ENCODE assay signal across 16 cellular contexts in genomic region chr3:190182418-190183043, GRCh38.
DNase-seq lines count a peak whose midpoint lies in the region; ATAC-seq and TF ChIP-seq lines count a peak whose summit lies in the region.
"Had no signal": no experiment of that assay in that cellular context is flagged by ENCODE, and none has a peak within 500 bp of the region (broad histone marks: within the 10 kb centered on the region; RNA-seq: fewer than 3 reads in every experiment).

No MANE protein-coding gene starts in this region.

- H3K27me3 ChIP-seq in GM23248 (replicated peaks; ENCODE audit: insufficient read depth) (no peaks in the 10 kb centered on the region), fibroblast of lung (ENCODE audit: control insufficient read depth, insufficient read depth, low read length) (no peaks in the 10 kb centered on the region)
- H3K27me3 ChIP-seq: BLaER1, spleen had no signal

- H3K9me3 ChIP-seq in GM23248 (ENCODE audit: low read depth) (no peaks in the 10 kb centered on the region), fibroblast of lung (ENCODE audit: control insufficient read depth, insufficient read depth, low read depth, low read length) (no peaks in the 10 kb centered on the region)
- H3K9me3 ChIP-seq: BLaER1, spleen had no signal

- no peaks in the 10 kb centered on the region for H3K9me2 ChIP-seq in GM23248 (ENCODE audit: insufficient read depth)

- in situ Hi-C loops in GM23248 (cut with MboI): no loop called here

- H3K36me3 ChIP-seq in GM23248 (ENCODE audit: low read depth): no peaks in the 10 kb centered on the region
- no peaks in the 10 kb centered on the region for H3K36me3 ChIP-seq in fibroblast of lung (ENCODE audit: control insufficient read depth, insufficient read depth, low read length)
- H3K36me3 ChIP-seq: BLaER1, spleen had no signal

- H3F3A ChIP-seq in GM23248 (ENCODE audit: insufficient read depth): peaks cover 37% of the 10 kb centered on the region

- H3K4me1 ChIP-seq in GM23248 (ENCODE audit: insufficient read depth) (peaks cover 51% of the 10 kb centered on the region), fibroblast of lung (ENCODE audit: control insufficient read depth, extremely low read depth, insufficient read depth, low read length) (peaks cover 17% of the 10 kb centered on the region)
- H3K4me1 ChIP-seq: BLaER1, spleen had no signal

- H3K79me2 ChIP-seq in GM23248 (ENCODE audit: insufficient read depth): no peaks in the 10 kb centered on the region
- H3K79me2 ChIP-seq in fibroblast of lung (ENCODE audit: control insufficient read depth, insufficient read depth, low read length): no peaks in the 10 kb centered on the region

- peaks cover 8% of the 10 kb centered on the region for H3K4me1 Mint-ChIP-seq in progenitor cell of endocrine pancreas (ENCODE audit: low read depth)
- no peaks in the 10 kb centered on the region for H3K4me1 Mint-ChIP-seq in activated naive CD4-positive, alpha-beta T cell treated with anti-CD3 and anti-CD28 coated beads, Interleukin-2, amount 10 ng/mL, durations not matched to agents 7 days and 5 days
- H3K4me1 Mint-ChIP-seq: stimulated activated naive CD8-positive, alpha-beta T cell treated with anti-CD3 and anti-CD28 coated beads, Interleukin-15, amount 100 ng/mL, for 72 hours had no signal

- WGBS in GM23248 (ENCODE audit: low coverage in 1 of 2, low lambda C conversion rate in 2 of 2, missing lambda C conversion rate in 2 of 2), 2 experiments: 71 to 74% methylated on average over 12 of the region's 12 CpGs

- no peak overlapping the region for H3K4me3 Mint-ChIP-seq in progenitor cell of endocrine pancreas (ENCODE audit: low read depth)
- no peak overlapping the region for H3K4me3 Mint-ChIP-seq in activated naive CD4-positive, alpha-beta T cell treated with anti-CD3 and anti-CD28 coated beads, Interleukin-2, amount 10 ng/mL, durations not matched to agents 7 days and 5 days
- H3K4me3 Mint-ChIP-seq: activated CD8-positive, alpha-beta T cell treated with anti-CD3 and anti-CD28 coated beads for 36 hours; stimulated activated naive CD8-positive, alpha-beta T cell treated with anti-CD3 and anti-CD28 coated beads, Interleukin-15, amount 100 ng/mL, for 72 hours had no signal

- H3K27ac Mint-ChIP-seq in progenitor cell of endocrine pancreas: peak overlapping the region; percentile 53
- no peak overlapping the region for H3K27ac Mint-ChIP-seq in activated naive CD4-positive, alpha-beta T cell treated with anti-CD3 and anti-CD28 coated beads, Interleukin-2, amount 10 ng/mL, durations not matched to agents 7 days and 5 days
- H3K27ac Mint-ChIP-seq: activated CD8-positive, alpha-beta T cell treated with anti-CD3 and anti-CD28 coated beads for 36 hours; activated T-helper 2 cell treated with anti-CD3 and anti-CD28 coated beads, Interferon-gamma antibody, Interleukin-2, Interleukin-4, amounts not matched to agents 10 μg/mL and 5 μg/mL and 100 μg/mL, durations not matched to agents 14 hours and 24 hours and 36 hours; stimulated activated naive CD8-positive, alpha-beta T cell treated with anti-CD3 and anti-CD28 coated beads, Interleukin-15, amount 100 ng/mL, for 72 hours had no signal

- peak; percentile 23 for DNase-seq in GM23248
- DNase-seq in fibroblast of lung (ENCODE audit: low read depth in 2 of 2): peak; percentile 56 to 71
- DNase-seq in progenitor cell of endocrine pancreas (ENCODE audit: low spot score, unreplicated experiment): no peak
- no peak for DNase-seq in activated gamma-delta T cell (lab: John Stamatoyannopoulos, UW)
- no peak for DNase-seq in NCI-H446 treated with DMSO at 0.1 percent for 48 hours (lab: John Stamatoyannopoulos, UW)
- DNase-seq in activated naive CD4-positive, alpha-beta T cell treated with anti-CD3 and anti-CD28 coated beads, Interleukin-2, amount 10 ng/mL, durations not matched to agents 7 days and 5 days: no peak
- DNase-seq: activated CD8-positive, alpha-beta T cell treated with anti-CD3 and anti-CD28 coated beads for 36 hours; effector CD4-positive, alpha-beta T cell; NCI-H1436; occipital lobe; spleen; stimulated activated naive CD8-positive, alpha-beta T cell treated with anti-CD3 and anti-CD28 coated beads, Interleukin-15, amount 100 ng/mL, for 72 hours had no signal

- no peak for TF ChIP-seq CTCF in WI38 (IDR thresholded peaks at IDR 0.05; ENCODE audit: low read depth, low read length)
- TF ChIP-seq CTCF in fibroblast of lung (conservative IDR thresholded peaks at IDR 0.05 in 1 of 2, IDR thresholded peaks at IDR 0.05 in 1 of 2; ENCODE audit: low read depth in 1 of 2, low read length in 2 of 2): no peak
- TF ChIP-seq CTCF in progenitor cell of endocrine pancreas (IDR thresholded peaks at IDR 0.05; ENCODE audit: unreplicated experiment): no peak

- no peak for ATAC-seq in GM21447 (IDR thresholded peaks at IDR 0.05; ENCODE audit: unreplicated experiment)
- ATAC-seq: activated CD8-positive, alpha-beta T cell treated with anti-CD3 and anti-CD28 coated beads for 36 hours; stimulated activated naive CD8-positive, alpha-beta T cell treated with anti-CD3 and anti-CD28 coated beads, Interleukin-15, amount 100 ng/mL, for 72 hours had no signal

- H3K27ac ChIP-seq in GM23248 (peak overlapping the region; percentile 59), fibroblast of lung (ENCODE audit: insufficient read depth, low read length) (peak overlapping the region; percentile 72)
- H3K27ac ChIP-seq: BLaER1, spleen had no signal

- H3K4me3 ChIP-seq in GM23248: no peak overlapping the region
- H3K4me3 ChIP-seq in WI38 (ENCODE audit: low read depth, low read length): peak overlapping the region; percentile 35
- H3K4me3 ChIP-seq in fibroblast of lung (replicated peaks in 1 of 4; ENCODE audit: control extremely low read depth in 1 of 4, insufficient read depth in 1 of 4, low read depth in 3 of 4, low read length in 4 of 4): no peak overlapping the region
- H3K4me3 ChIP-seq: BLaER1, spleen had no signal

- H3K9me3 Mint-ChIP-seq in progenitor cell of endocrine pancreas (ENCODE audit: low read depth): no peaks in the 10 kb centered on the region
- H3K9me3 Mint-ChIP-seq in activated naive CD4-positive, alpha-beta T cell treated with anti-CD3 and anti-CD28 coated beads, Interleukin-2, amount 10 ng/mL, durations not matched to agents 7 days and 5 days: no peaks in the 10 kb centered on the region
- H3K9me3 Mint-ChIP-seq: activated CD8-positive, alpha-beta T cell treated with anti-CD3 and anti-CD28 coated beads for 36 hours; activated T-helper 2 cell treated with anti-CD3 and anti-CD28 coated beads, Interferon-gamma antibody, Interleukin-2, Interleukin-4, amounts not matched to agents 10 μg/mL and 5 μg/mL and 100 μg/mL, durations not matched to agents 14 hours and 24 hours and 36 hours; stimulated activated naive CD8-positive, alpha-beta T cell treated with anti-CD3 and anti-CD28 coated beads, Interleukin-15, amount 100 ng/mL, for 72 hours had no signal

- H3K4me2 ChIP-seq in GM23248 (ENCODE audit: unreplicated experiment): no peak overlapping the region
- H3K4me2 ChIP-seq in fibroblast of lung (ENCODE audit: extremely low read depth, insufficient read depth, low read length): no peak overlapping the region
- H3K4me2 ChIP-seq: BLaER1 had no signal

- H3K9ac ChIP-seq in GM23248 (peak overlapping the region; percentile 17; the same call in 1 of the 2 replicates), fibroblast of lung (ENCODE audit: insufficient read depth, low read length) (no peak overlapping the region)
- H3K9ac ChIP-seq: BLaER1 had no signal

- peaks cover 7% of the 10 kb centered on the region for H3K27me3 Mint-ChIP-seq in progenitor cell of endocrine pancreas
- H3K27me3 Mint-ChIP-seq in activated naive CD4-positive, alpha-beta T cell treated with anti-CD3 and anti-CD28 coated beads, Interleukin-2, amount 10 ng/mL, durations not matched to agents 7 days and 5 days: no peaks in the 10 kb centered on the region

- H3K36me3 Mint-ChIP-seq in progenitor cell of endocrine pancreas (ENCODE audit: insufficient read depth): no peaks in the 10 kb centered on the region
- no peaks in the 10 kb centered on the region for H3K36me3 Mint-ChIP-seq in activated naive CD4-positive, alpha-beta T cell treated with anti-CD3 and anti-CD28 coated beads, Interleukin-2, amount 10 ng/mL, durations not matched to agents 7 days and 5 days

- H4K20me1 ChIP-seq in GM23248 (ENCODE audit: insufficient read depth) (no peaks in the 10 kb centered on the region), fibroblast of lung (ENCODE audit: control insufficient read depth, extremely low read depth, insufficient read depth, low read length) (no peaks in the 10 kb centered on the region)
- H4K20me1 ChIP-seq: BLaER1 had no signal

- CTCF ChIA-PET in activated naive CD4-positive, alpha-beta T cell treated with anti-CD3 and anti-CD28 coated beads, Interleukin-2, amount 10 ng/mL, durations not matched to agents 7 days and 5 days (lab: Charles Lee): no interaction called here

- H2AFZ ChIP-seq in GM23248: peak overlapping the region; percentile 30
- no peak overlapping the region for H2AFZ ChIP-seq in fibroblast of lung (ENCODE audit: low read length)

Comparison
In these comparisons a context has a peak if more than half of its experiments do, and no peak if none do; other contexts are left out.
1. DNase-seq: peak in GM23248 (single experiment) and fibroblast of lung (2 of 2); none in progenitor cell of endocrine pancreas (single experiment), activated gamma-delta T cell (single experiment), NCI-H446 treated with DMSO at 0.1 percent for 48 hours (single experiment) and activated naive CD4-positive, alpha-beta T cell treated with anti-CD3 and anti-CD28 coated beads, Interleukin-2, amount 10 ng/mL, durations not matched to agents 7 days and 5 days (single experiment).